Comparison of ENCODE assay signal across 10 cellular contexts in the genomic region with DNA sequence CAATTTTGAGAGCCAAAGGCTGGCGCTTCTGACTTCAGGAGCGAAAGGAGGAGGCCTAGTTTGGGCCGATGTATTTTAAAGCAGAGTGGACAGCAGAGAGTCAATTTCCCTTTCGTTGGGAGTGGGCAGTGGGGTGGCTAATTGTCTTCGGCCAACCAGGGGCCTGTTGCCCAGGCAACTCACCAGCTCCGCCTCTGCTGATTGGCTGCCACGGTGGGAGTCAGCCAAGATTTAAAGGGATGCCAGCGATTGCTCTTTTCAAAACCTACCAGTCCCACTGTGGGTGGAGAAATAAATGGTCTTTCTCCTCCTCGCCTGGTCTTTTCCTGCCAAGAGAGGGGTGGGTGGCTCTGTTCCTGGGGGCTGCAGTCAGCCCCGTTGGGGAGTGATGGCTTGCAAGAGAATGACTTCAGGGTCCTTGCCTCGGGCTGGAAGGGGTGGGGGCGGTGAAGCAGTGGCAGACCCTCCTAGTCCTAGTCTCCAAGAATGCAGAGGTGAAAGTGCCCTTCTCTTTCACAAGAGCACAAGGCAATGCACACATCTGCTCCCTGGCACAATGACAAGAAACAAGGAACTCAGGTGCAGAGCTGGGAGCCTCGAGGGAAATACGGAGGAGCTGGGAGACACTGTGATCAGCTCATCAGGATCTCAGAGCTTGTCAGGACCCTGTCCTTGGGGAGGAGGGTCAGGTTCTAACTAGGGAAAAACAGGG. TPM values are rescaled to one million over a fixed set of nuclear protein-coding genes. Genes with fewer than 3 reads are reported as not detected.
DNase-seq lines count a peak whose midpoint lies in the region; ATAC-seq, FAIRE-seq and TF ChIP-seq lines count a peak whose summit lies in the region.
"Had no signal": no experiment of that assay in that cellular context is flagged by ENCODE, and none has a peak within 500 bp of the region (broad histone marks: within the 10 kb centered on the region; RNA-seq: fewer than 3 reads in every experiment).

No MANE protein-coding gene starts in this region.

- TF ChIP-seq RAD21 in Ishikawa (IDR thresholded peaks at IDR 0.05; ENCODE audit: low read depth): no peak

- H3K9ac ChIP-seq in kidney (ENCODE audit: low read length in 2 of 2): no peak overlapping the region

- H3K27ac ChIP-seq in 22Rv1 (peak overlapping the region; percentile 72), kidney (ENCODE audit: low read depth in 2 of 2, low read length in 2 of 2) (no peak overlapping the region), brain microvascular endothelial cell (no peak overlapping the region)
- H3K27ac ChIP-seq: HL-60 had no signal

- DNase-seq in astrocyte of the hippocampus (ENCODE audit: low read depth, low spot score): peak; percentile 70
- DNase-seq in kidney: peak; percentile 67
- no peak for DNase-seq in brain microvascular endothelial cell
- no peak for DNase-seq in NCI-H1048 (lab: John Stamatoyannopoulos, UW)
- DNase-seq: GF-D8 had no signal

- H3K9me3 ChIP-seq in kidney (ENCODE audit: control insufficient read depth in 1 of 2, low read length in 2 of 2): no peaks in the 10 kb centered on the region

- in situ Hi-C loops in brain microvascular endothelial cell (cut with HindIII; ENCODE audit: low pct_ligation_motif_present, low sequenced_read_pairs): no loop called here

- no peak overlapping the region for H3K4me3 ChIP-seq in kidney (ENCODE audit: low read length in 2 of 2)
- H3K4me3 ChIP-seq in brain microvascular endothelial cell (ENCODE audit: low read depth, low read length): no peak overlapping the region

- TF ChIP-seq CTCF in 22Rv1 (IDR thresholded peaks at IDR 0.05) (no peak), kidney (IDR thresholded peaks at IDR 0.05; ENCODE audit: borderline replicate concordance, extremely low read depth, insufficient read depth) (no peak), brain microvascular endothelial cell (IDR thresholded peaks at IDR 0.05; ENCODE audit: low read depth, low read length, missing control alignments) (no peak)

- no peak for ATAC-seq in GM21360 (IDR thresholded peaks at IDR 0.05; ENCODE audit: unreplicated experiment)
- no peak for ATAC-seq in GM19035 (IDR thresholded peaks at IDR 0.05; ENCODE audit: unreplicated experiment)

- no peaks in the 10 kb centered on the region for H3K27me3 ChIP-seq in brain microvascular endothelial cell (replicated peaks)

- H3K4me1 ChIP-seq in kidney (ENCODE audit: control insufficient read depth in 1 of 2, insufficient read depth in 1 of 2, low read depth in 1 of 2, low read length in 2 of 2): peaks cover 0 to 8% of the 10 kb centered on the region in 2 donors

- no peak for TF ChIP-seq EP300 in Ishikawa (IDR thresholded peaks at IDR 0.05; ENCODE audit: borderline replicate concordance)

- H3K36me3 ChIP-seq in kidney (ENCODE audit: control insufficient read depth in 1 of 2, insufficient read depth in 2 of 2, low read length in 2 of 2) (no peaks in the 10 kb centered on the region), brain microvascular endothelial cell (replicated peaks) (no peaks in the 10 kb centered on the region)

- FAIRE-seq in kidney (lab: Jason Lieb, UNC): no peak

- intact Hi-C loops in kidney (cut with DNase I): no loop called here

TF ChIP-seq in Ishikawa, 13 proteins besides CTCF, POLR2A, EP300 and RAD21:
- TF ChIP-seq TAF1 (IDR thresholded peaks at IDR 0.05; ENCODE audit: low read depth) (no peak), TCF12 (IDR thresholded peaks at IDR 0.05; ENCODE audit: low read depth) (0 out of 2 replicates have a peak, but pooled peaks have one; percentile 6), ZBTB7A (IDR thresholded peaks at IDR 0.05; ENCODE audit: low read depth) (peak; percentile 51; the same call in 1 of the 2 replicates)

RNA-seq across cellular contexts. Expression of gene RASAL1, which starts 37.7 kb away (rescaled TPM):
- 58.3 TPM for total RNA-seq in kidney
- 23.5 TPM for polyA plus RNA-seq in kidney (ENCODE audit: insufficient read depth, low read depth, low replicate concordance)

RNA-seq across cellular contexts. Expression of gene DTX1, which starts 41.3 kb away (rescaled TPM):
- 4.9 TPM for total RNA-seq in kidney
- polyA plus RNA-seq in kidney (ENCODE audit: insufficient read depth, low read depth, low replicate concordance): 7.3 TPM

RNA-seq across cellular contexts. Expression of gene CFAP73, which starts 51.7 kb away (rescaled TPM):
- total RNA-seq in kidney: 2.4 TPM
- polyA plus RNA-seq in kidney (ENCODE audit: insufficient read depth, low read depth, low replicate concordance): 0.52 TPM

Comparison
In these comparisons a context has a peak if more than half of its experiments do, and no peak if none do; other contexts are left out.
1. DNase-seq: peak in astrocyte of the hippocampus (single experiment) and kidney (single experiment); none in brain microvascular endothelial cell (single experiment) and NCI-H1048 (single experiment).